22 cellular contexts compared by ENCODE assay signal in genomic region chr7:66426332-66426731, GRCh38.
"Had no signal": no experiment of that assay in that cellular context is flagged by ENCODE, and none has a peak within 500 bp of the region (broad histone marks: within the 10 kb centered on the region; RNA-seq: fewer than 3 reads in every experiment).

No MANE protein-coding gene starts in this region.

- H3K27ac ChIP-seq: HL-60, SJSA1 had no signal

- H3K4me3 ChIP-seq: MG63, SJSA1 had no signal

- H3K36me3 ChIP-seq: MG63, SJSA1 had no signal

- H3K9me3 ChIP-seq: MG63, SJSA1, SK-N-SH had no signal

- H3K4me2 ChIP-seq: SK-N-SH had no signal

- DNase-seq: KBM-7, MG63, NCI-H1092, NCI-H1105 treated with DMSO at 0.1 percent for 48 hours, NCI-H1417 treated with DMSO at 0.1 percent for 48 hours, NCI-H146, NCI-H1694 treated with DMSO at 0.1 percent for 48 hours, NCI-H1930, NCI-H2081, NCI-H2107, NCI-H226, NCI-H446, NCI-H510A, NCI-H524 treated with DMSO at 0.1 percent for 48 hours, NCI-H69, NCI-H774, Right ventricle myocardium superior, RPMI8226, SIG-M5, SK-N-SH had no signal

- H3K27me3 ChIP-seq: MG63, SJSA1 had no signal

- H3K9ac ChIP-seq: SK-N-SH had no signal

- H3K4me1 ChIP-seq: SJSA1 had no signal
